ENCODE assay signal across 13 cellular contexts in genomic region chr9:94824401-94824800, GRCh38.
"Had no signal": no experiment of that assay in that cellular context is flagged by ENCODE, and none has a peak within 500 bp of the region (broad histone marks: within the 10 kb centered on the region; RNA-seq: fewer than 3 reads in every experiment).

No MANE protein-coding gene starts in this region.

- H3K27me3 ChIP-seq: dorsolateral prefrontal cortex, esophagus muscularis mucosa, ovary, upper lobe of right lung had no signal

- H3K27ac ChIP-seq: upper lobe of right lung had no signal

- H3K4me3 ChIP-seq: esophagus muscularis mucosa, ovary, skin epidermis, upper lobe of right lung had no signal

- H3K36me3 ChIP-seq: ovary, upper lobe of right lung had no signal

- H3K9me3 ChIP-seq: esophagus muscularis mucosa, ovary, upper lobe of right lung had no signal

- DNase-seq: activated CD4-positive, alpha-beta T cell treated with anti-CD3 and anti-CD28 coated beads for 36 hours; activated CD8-positive, alpha-beta memory T cell treated with anti-CD3 and anti-CD28 coated beads, Interleukin-2, amount 50 U/mL, for 48 hours; activated CD8-positive, alpha-beta T cell treated with anti-CD3 and anti-CD28 coated beads, Interleukin-2, amount 10 ng/mL, durations not matched to agents 7 days and 5 days; activated naive CD4-positive, alpha-beta T cell treated with Interleukin-2 at 50 U/mL for 16 hours; dorsolateral prefrontal cortex; glutamatergic neuron; ovary; retina; T-helper 9 cell; upper lobe of right lung had no signal

- ATAC-seq: activated CD4-positive, alpha-beta T cell treated with anti-CD3 and anti-CD28 coated beads for 36 hours; activated CD8-positive, alpha-beta T cell treated with anti-CD3 and anti-CD28 coated beads, Interleukin-2, amount 10 ng/mL, durations not matched to agents 7 days and 5 days; stimulated activated effector memory CD8-positive, alpha-beta T cell treated with anti-CD3 and anti-CD28 coated beads, Interleukin-12 subunit alpha, Interleukin-12 subunit beta, amount 100 ng/mL, for 72 hours; upper lobe of right lung had no signal
